ENCODE assay signal across 22 cellular contexts in genomic region chr4:128716325-128716724, GRCh38.
A peak's percentile ranks its signal among the peaks of the same experiment; 100 is the strongest.
DNase-seq lines count a peak whose midpoint lies in the region; ATAC-seq lines count a peak whose summit lies in the region.
"Had no signal": no experiment of that assay in that cellular context is flagged by ENCODE, and none has a peak within 500 bp of the region (broad histone marks: within the 10 kb centered on the region; RNA-seq: fewer than 3 reads in every experiment).

No MANE protein-coding gene starts in this region.

- no peaks in the 10 kb centered on the region for H3K9me3 Mint-ChIP-seq in activated CD8-positive, alpha-beta memory T cell treated with anti-CD3 and anti-CD28 coated beads, Interleukin-2, amount 10 ng/mL, durations not matched to agents 7 days and 5 days (ENCODE audit: low read depth)
- H3K9me3 Mint-ChIP-seq: CD8-positive, alpha-beta T cell; naive B cell had no signal

- H3K4me3 ChIP-seq in stomach smooth muscle (ENCODE audit: low read length in 2 of 2), result no peak overlapping the region
- H3K4me3 ChIP-seq: upper lobe of left lung had no signal

- H3K36me3 Mint-ChIP-seq in activated CD8-positive, alpha-beta memory T cell treated with anti-CD3 and anti-CD28 coated beads, Interleukin-2, amount 10 ng/mL, durations not matched to agents 7 days and 5 days, result no peaks in the 10 kb centered on the region
- H3K36me3 Mint-ChIP-seq: CD8-positive, alpha-beta T cell; naive B cell had no signal

- no peak for ATAC-seq in activated CD8-positive, alpha-beta memory T cell treated with anti-CD3 and anti-CD28 coated beads, Interleukin-2, amount 10 ng/mL, durations not matched to agents 7 days and 5 days
- ATAC-seq in GM18870 (IDR thresholded peaks at IDR 0.05; ENCODE audit: unreplicated experiment), result no peak
- ATAC-seq: CD8-positive, alpha-beta T cell; HepG2 had no signal

- peak overlapping the region; percentile 72 for H3K27ac ChIP-seq in stomach smooth muscle (ENCODE audit: low read length)
- H3K27ac ChIP-seq: RWPE1, upper lobe of left lung had no signal

- no peak overlapping the region for H3K4me3 Mint-ChIP-seq in activated CD8-positive, alpha-beta memory T cell treated with anti-CD3 and anti-CD28 coated beads, Interleukin-2, amount 10 ng/mL, durations not matched to agents 7 days and 5 days
- H3K4me3 Mint-ChIP-seq: CD8-positive, alpha-beta T cell; endodermal cell; naive B cell had no signal

- H3K27me3 ChIP-seq in stomach smooth muscle (ENCODE audit: control insufficient read depth in 1 of 2, insufficient read depth in 2 of 2, low read length in 2 of 2), result no peaks in the 10 kb centered on the region
- H3K27me3 ChIP-seq: upper lobe of left lung had no signal

- no peak overlapping the region for H3K9ac ChIP-seq in stomach smooth muscle (ENCODE audit: low read length in 2 of 2)

- H3K36me3 ChIP-seq in stomach smooth muscle (ENCODE audit: control insufficient read depth in 2 of 2, insufficient read depth in 2 of 2, low read length in 2 of 2), result no peaks in the 10 kb centered on the region
- H3K36me3 ChIP-seq: upper lobe of left lung had no signal

- no peaks in the 10 kb centered on the region for H3K4me1 ChIP-seq in stomach smooth muscle (ENCODE audit: control insufficient read depth, insufficient read depth, low read length)
- H3K4me1 ChIP-seq: upper lobe of left lung had no signal

- DNase-seq in EH (ENCODE audit: low read depth) (peak; percentile 50), fibroblast of gingiva (ENCODE audit: low read depth) (peak; percentile 56), midbrain (lab: John Stamatoyannopoulos, UW) (peak; percentile 29), NCI-H146 treated with DMSO at 0.1 percent for 48 hours (lab: John Stamatoyannopoulos, UW; ENCODE audit: unreplicated experiment) (no peak)
- DNase-seq in activated CD8-positive, alpha-beta memory T cell treated with anti-CD3 and anti-CD28 coated beads, Interleukin-2, amount 10 ng/mL, durations not matched to agents 7 days and 5 days, result no peak
- no peak for DNase-seq in stimulated activated CD8-positive, alpha-beta memory T cell treated with anti-CD3 and anti-CD28 coated beads, Interleukin-4, amount 100 ng/mL, for 48 hours
- DNase-seq: ACHN; activated naive CD4-positive, alpha-beta T cell treated with Interleukin-2 at 50 U/mL for 16 hours; CD8-positive, alpha-beta T cell; DMS79 treated with DMSO at 0.1 percent for 48 hours; endodermal cell; H7; naive B cell; NCI-H1930; small intestine; stimulated activated CD4-positive, alpha-beta T cell treated with anti-CD3 and anti-CD28 coated beads, Interleukin-4, amount 100 ng/mL, for 4 hours; SW 1271; upper lobe of left lung had no signal

- no peak overlapping the region for H3K27ac Mint-ChIP-seq in activated CD8-positive, alpha-beta memory T cell treated with anti-CD3 and anti-CD28 coated beads, Interleukin-2, amount 10 ng/mL, durations not matched to agents 7 days and 5 days
- H3K27ac Mint-ChIP-seq: CD8-positive, alpha-beta T cell; endodermal cell; naive B cell had no signal

- H3K9me3 ChIP-seq in stomach smooth muscle (ENCODE audit: control insufficient read depth in 2 of 2, low read length in 2 of 2), result no peaks in the 10 kb centered on the region
- H3K9me3 ChIP-seq: upper lobe of left lung had no signal

- no peaks in the 10 kb centered on the region for H3K4me1 Mint-ChIP-seq in activated CD8-positive, alpha-beta memory T cell treated with anti-CD3 and anti-CD28 coated beads, Interleukin-2, amount 10 ng/mL, durations not matched to agents 7 days and 5 days
- H3K4me1 Mint-ChIP-seq: naive B cell had no signal

- H3K27me3 Mint-ChIP-seq in activated CD8-positive, alpha-beta memory T cell treated with anti-CD3 and anti-CD28 coated beads, Interleukin-2, amount 10 ng/mL, durations not matched to agents 7 days and 5 days, result peaks cover 13% of the 10 kb centered on the region

- CTCF ChIA-PET in activated CD8-positive, alpha-beta memory T cell treated with anti-CD3 and anti-CD28 coated beads, Interleukin-2, amount 10 ng/mL, durations not matched to agents 7 days and 5 days (lab: Charles Lee), result no interaction called here

Comparison
In these comparisons a context has a peak if more than half of its experiments do, and no peak if none do; other contexts are left out.
1. DNase-seq: peak in EH (single experiment), fibroblast of gingiva (single experiment) and midbrain (single experiment); none in activated CD8-positive, alpha-beta memory T cell treated with anti-CD3 and anti-CD28 coated beads, Interleukin-2, amount 10 ng/mL, durations not matched to agents 7 days and 5 days (single experiment), NCI-H146 treated with DMSO at 0.1 percent for 48 hours (single experiment) and stimulated activated CD8-positive, alpha-beta memory T cell treated with anti-CD3 and anti-CD28 coated beads, Interleukin-4, amount 100 ng/mL, for 48 hours (single experiment).